1 cellular context compared by ENCODE assay signal in the genomic region with DNA sequence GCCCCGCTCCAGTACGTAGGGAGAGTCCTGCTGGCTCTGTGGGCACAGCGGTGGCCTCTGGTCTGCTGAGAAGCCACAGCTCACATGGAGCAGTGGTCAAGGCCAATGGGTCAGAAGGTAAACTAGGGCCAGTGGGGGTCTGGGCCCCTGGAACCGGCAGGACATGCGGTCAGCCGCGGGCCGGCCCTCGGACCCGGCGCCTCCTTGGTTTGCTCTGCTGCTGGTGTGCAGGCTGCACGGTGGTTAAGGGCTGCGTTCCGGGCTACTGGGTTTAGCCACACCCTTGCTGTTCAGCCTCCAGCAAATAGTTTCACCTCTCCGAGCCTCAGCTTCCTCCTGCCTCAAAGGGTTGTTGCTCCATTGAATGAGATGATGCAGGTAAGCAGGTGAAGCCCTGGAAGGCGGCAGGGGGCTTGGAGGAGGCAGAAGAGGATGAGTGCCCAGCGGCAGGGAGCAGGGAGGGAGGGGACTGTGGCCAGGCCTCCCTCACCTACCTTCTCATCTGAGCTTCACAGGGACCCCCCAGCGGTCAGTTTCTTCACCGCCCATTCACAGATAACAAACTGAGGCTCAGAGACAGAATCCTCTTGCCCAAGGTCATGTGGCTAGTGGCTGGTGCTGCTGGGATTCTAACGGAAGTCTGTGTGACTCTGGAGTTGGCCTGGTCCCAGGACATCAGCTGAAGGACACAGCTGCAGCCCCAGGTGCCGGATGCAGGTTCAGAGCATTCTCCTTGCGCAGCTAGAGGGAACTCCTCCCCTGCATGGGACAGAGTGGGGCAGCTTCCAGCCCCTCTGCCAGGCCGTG.
TF ChIP-seq lines count a peak whose summit lies in the region.

No MANE protein-coding gene starts in this region.

TF ChIP-seq in WTC11, 78 proteins besides CTCF, POLR2A, EP300 and RAD21 (continued from another document):
- TF ChIP-seq, protein P1, sequence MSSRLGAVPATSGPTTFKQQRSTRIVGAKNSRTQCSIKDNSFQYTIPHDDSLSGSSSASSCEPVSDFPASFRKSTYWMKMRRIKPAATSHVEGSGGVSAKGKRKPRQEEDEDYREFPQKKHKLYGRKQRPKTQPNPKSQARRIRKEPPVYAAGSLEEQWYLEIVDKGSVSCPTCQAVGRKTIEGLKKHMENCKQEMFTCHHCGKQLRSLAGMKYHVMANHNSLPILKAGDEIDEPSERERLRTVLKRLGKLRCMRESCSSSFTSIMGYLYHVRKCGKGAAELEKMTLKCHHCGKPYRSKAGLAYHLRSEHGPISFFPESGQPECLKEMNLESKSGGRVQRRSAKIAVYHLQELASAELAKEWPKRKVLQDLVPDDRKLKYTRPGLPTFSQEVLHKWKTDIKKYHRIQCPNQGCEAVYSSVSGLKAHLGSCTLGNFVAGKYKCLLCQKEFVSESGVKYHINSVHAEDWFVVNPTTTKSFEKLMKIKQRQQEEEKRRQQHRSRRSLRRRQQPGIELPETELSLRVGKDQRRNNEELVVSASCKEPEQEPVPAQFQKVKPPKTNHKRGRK (CRISPR knock-in tag; IDR thresholded peaks at IDR 0.05; ENCODE audit: borderline replicate concordance): no peak
- TF ChIP-seq, protein P2, sequence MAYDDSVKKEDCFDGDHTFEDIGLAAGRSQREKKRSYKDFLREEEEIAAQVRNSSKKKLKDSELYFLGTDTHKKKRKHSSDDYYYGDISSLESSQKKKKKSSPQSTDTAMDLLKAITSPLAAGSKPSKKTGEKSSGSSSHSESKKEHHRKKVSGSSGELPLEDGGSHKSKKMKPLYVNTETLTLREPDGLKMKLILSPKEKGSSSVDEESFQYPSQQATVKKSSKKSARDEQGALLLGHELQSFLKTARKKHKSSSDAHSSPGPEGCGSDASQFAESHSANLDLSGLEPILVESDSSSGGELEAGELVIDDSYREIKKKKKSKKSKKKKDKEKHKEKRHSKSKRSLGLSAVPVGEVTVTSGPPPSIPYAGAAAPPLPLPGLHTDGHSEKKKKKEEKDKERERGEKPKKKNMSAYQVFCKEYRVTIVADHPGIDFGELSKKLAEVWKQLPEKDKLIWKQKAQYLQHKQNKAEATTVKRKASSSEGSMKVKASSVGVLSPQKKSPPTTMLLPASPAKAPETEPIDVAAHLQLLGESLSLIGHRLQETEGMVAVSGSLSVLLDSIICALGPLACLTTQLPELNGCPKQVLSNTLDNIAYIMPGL (CRISPR knock-in tag; IDR thresholded peaks at IDR 0.05): no peak
- TF ChIP-seq ETV6 (CRISPR knock-in tag; IDR thresholded peaks at IDR 0.05): no peak
- no peak for TF ChIP-seq MYBL2 (CRISPR knock-in tag; IDR thresholded peaks at IDR 0.05)
- no peak for TF ChIP-seq CREM (CRISPR knock-in tag; IDR thresholded peaks at IDR 0.05)
- TF ChIP-seq, protein P3, sequence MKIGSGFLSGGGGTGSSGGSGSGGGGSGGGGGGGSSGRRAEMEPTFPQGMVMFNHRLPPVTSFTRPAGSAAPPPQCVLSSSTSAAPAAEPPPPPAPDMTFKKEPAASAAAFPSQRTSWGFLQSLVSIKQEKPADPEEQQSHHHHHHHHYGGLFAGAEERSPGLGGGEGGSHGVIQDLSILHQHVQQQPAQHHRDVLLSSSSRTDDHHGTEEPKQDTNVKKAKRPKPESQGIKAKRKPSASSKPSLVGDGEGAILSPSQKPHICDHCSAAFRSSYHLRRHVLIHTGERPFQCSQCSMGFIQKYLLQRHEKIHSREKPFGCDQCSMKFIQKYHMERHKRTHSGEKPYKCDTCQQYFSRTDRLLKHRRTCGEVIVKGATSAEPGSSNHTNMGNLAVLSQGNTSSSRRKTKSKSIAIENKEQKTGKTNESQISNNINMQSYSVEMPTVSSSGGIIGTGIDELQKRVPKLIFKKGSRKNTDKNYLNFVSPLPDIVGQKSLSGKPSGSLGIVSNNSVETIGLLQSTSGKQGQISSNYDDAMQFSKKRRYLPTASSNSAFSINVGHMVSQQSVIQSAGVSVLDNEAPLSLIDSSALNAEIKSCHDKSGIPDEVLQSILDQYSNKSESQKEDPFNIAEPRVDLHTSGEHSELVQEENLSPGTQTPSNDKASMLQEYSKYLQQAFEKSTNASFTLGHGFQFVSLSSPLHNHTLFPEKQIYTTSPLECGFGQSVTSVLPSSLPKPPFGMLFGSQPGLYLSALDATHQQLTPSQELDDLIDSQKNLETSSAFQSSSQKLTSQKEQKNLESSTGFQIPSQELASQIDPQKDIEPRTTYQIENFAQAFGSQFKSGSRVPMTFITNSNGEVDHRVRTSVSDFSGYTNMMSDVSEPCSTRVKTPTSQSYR (CRISPR knock-in tag; IDR thresholded peaks at IDR 0.05): no peak
- TF ChIP-seq FOXJ3 (CRISPR knock-in tag; IDR thresholded peaks at IDR 0.05; ENCODE audit: borderline replicate concordance): no peak
